In genomic region chr11:122172352-122173073, GRCh38 we compare ENCODE assay signal across 25 cellular contexts. TPM values are rescaled to one million over a fixed set of nuclear protein-coding genes. Genes with fewer than 3 reads are reported as not detected.
DNase-seq lines count a peak whose midpoint lies in the region; ATAC-seq, FAIRE-seq and TF ChIP-seq lines count a peak whose summit lies in the region.
"Had no signal": no experiment of that assay in that cellular context is flagged by ENCODE, and none has a peak within 500 bp of the region (broad histone marks: within the 10 kb centered on the region; RNA-seq: fewer than 3 reads in every experiment).

No MANE protein-coding gene starts in this region.

- WGBS in thyroid gland, 2 donors = 43 to 52% methylated on average over 3 of the region's 3 CpGs

- intact Hi-C loops in ascending aorta (cut with DNase I) (no loop called here), thyroid gland (cut with DNase I) (no loop called here)

- H3K9ac ChIP-seq in keratinocyte (ENCODE audit: control insufficient read depth, extremely low read depth, insufficient read depth, low read length) = no peak overlapping the region

- H3K36me3 ChIP-seq in ascending aorta (no peaks in the 10 kb centered on the region), keratinocyte (ENCODE audit: control insufficient read depth in 2 of 2, extremely low read depth in 1 of 2, insufficient read depth in 2 of 2, low read length in 2 of 2) (peaks cover 0 to 18% of the 10 kb centered on the region in 2 experiments), thyroid gland (no peaks in the 10 kb centered on the region)
- H3K36me3 ChIP-seq: colonic mucosa, suprapubic skin had no signal

- H3K9me3 ChIP-seq in ascending aorta = no peaks in the 10 kb centered on the region
- H3K9me3 ChIP-seq in keratinocyte (ENCODE audit: control insufficient read depth, low read depth, low read length) = no peaks in the 10 kb centered on the region
- no peaks in the 10 kb centered on the region for H3K9me3 ChIP-seq in thyroid gland
- H3K9me3 ChIP-seq: body of pancreas, colonic mucosa, suprapubic skin had no signal

- H4K20me1 ChIP-seq in keratinocyte (ENCODE audit: control insufficient read depth, extremely low read depth, insufficient read depth, low read length) = no peaks in the 10 kb centered on the region

- H3K4me2 ChIP-seq in keratinocyte (ENCODE audit: control insufficient read depth, extremely low read depth, insufficient read depth, low read depth, low read length) = no peak overlapping the region

- ATAC-seq in HG03439 (IDR thresholded peaks at IDR 0.05; ENCODE audit: unreplicated experiment) = no peak
- ATAC-seq: body of pancreas; CD8-positive, alpha-beta T cell; sciatic nerve had no signal

- H3K27ac ChIP-seq in ascending aorta (peak overlapping the region; percentile 67 to 72), keratinocyte (ENCODE audit: control insufficient read depth, insufficient read depth, low read length) (no peak overlapping the region), thyroid gland (peak overlapping the region; percentile 76 to 84 (median 83))
- H3K27ac ChIP-seq: body of pancreas, colonic mucosa, SK-N-MC, suprapubic skin had no signal

- H3K79me2 ChIP-seq in keratinocyte (ENCODE audit: control insufficient read depth, insufficient read depth, low read length) = peaks cover 76% of the 10 kb centered on the region

- H3K9me1 ChIP-seq in keratinocyte (ENCODE audit: control insufficient read depth, extremely low read depth, insufficient read depth, low read length) = no peaks in the 10 kb centered on the region

- H3K4me1 ChIP-seq in ascending aorta (peaks cover 0 to 34% of the 10 kb centered on the region in 2 donors), keratinocyte (ENCODE audit: control insufficient read depth, extremely low read depth, insufficient read depth, low read length) (peaks cover 66% of the 10 kb centered on the region), thyroid gland (peaks cover 35 to 37% of the 10 kb centered on the region in 2 donors)
- H3K4me1 ChIP-seq: body of pancreas, colonic mucosa, suprapubic skin had no signal

- H3K4me3 ChIP-seq in ascending aorta (no peak overlapping the region), keratinocyte (ENCODE audit: control insufficient read depth in 2 of 3, extremely low read depth in 1 of 3, insufficient read depth in 2 of 3, low read depth in 1 of 3, low read length in 3 of 3) (no peak overlapping the region), thyroid gland (replicated peaks in 1 of 3) (no peak overlapping the region)
- H3K4me3 ChIP-seq: body of pancreas, colonic mucosa, SK-N-MC, suprapubic skin had no signal

- H3K27me3 ChIP-seq in ascending aorta = no peaks in the 10 kb centered on the region
- no peaks in the 10 kb centered on the region for H3K27me3 ChIP-seq in keratinocyte (ENCODE audit: control insufficient read depth, extremely low read depth, insufficient read depth, low read length)
- no peaks in the 10 kb centered on the region for H3K27me3 ChIP-seq in thyroid gland
- H3K27me3 ChIP-seq: body of pancreas, colonic mucosa, suprapubic skin had no signal

- DNase-seq in HT1080 (ENCODE audit: low read depth) (peak; percentile 31), ascending aorta (ENCODE audit: low spot score in 2 of 2) (no peak), keratinocyte (ENCODE audit: low read depth, low spot score) (no peak), thyroid gland (peak in 1 of 2 donors; percentile 19), NOMO-1 (lab: John Stamatoyannopoulos, UW; ENCODE audit: unreplicated experiment in 2 of 2) (no peak), A172 (ENCODE audit: low spot score) (no peak), EL (no peak)
- DNase-seq: activated CD4-positive, alpha-beta T cell treated with anti-CD3 and anti-CD28 coated beads, Interleukin-2, amount 10 ng/mL, durations not matched to agents 24 days and 14 days; AML-193; body of pancreas; CD8-positive, alpha-beta T cell; colonic mucosa; endodermal cell; HCEC 1CT; Karpas-422; NCI-H1105 had no signal

- H2AFZ ChIP-seq in keratinocyte (ENCODE audit: control insufficient read depth, low read length) = no peak overlapping the region

- dilution Hi-C loops in keratinocyte (cut with MboI; ENCODE audit: extremely low pct_ligation_motif_present, low sequenced_read_pairs) = no loop called here

- TF ChIP-seq CTCF in ascending aorta (IDR thresholded peaks at IDR 0.05) (no peak), keratinocyte (optimal IDR thresholded peaks at IDR 0.05 in 1 of 3, IDR thresholded peaks at IDR 0.05 in 1 of 3, conservative IDR thresholded peaks at IDR 0.05 in 1 of 3; ENCODE audit: extremely low read depth in 1 of 3, insufficient read depth in 2 of 3, low read length in 3 of 3) (no peak), thyroid gland (IDR thresholded peaks at IDR 0.05) (no peak)

- peak; percentile 13 for FAIRE-seq in keratinocyte (lab: Jason Lieb, UNC)
- FAIRE-seq: RCC 7860 had no signal

- no peak for TF ChIP-seq POLR2A in thyroid gland (IDR thresholded peaks at IDR 0.05)

RNA-seq across cellular contexts. Expression of gene BLID, which starts 56.5 kb away (rescaled TPM):
- total RNA-seq in HT1080 (2014; rRNA removed; shearing (Covaris generic)) = 3.1 and 6.0 TPM in 2 replicates
- polyA plus RNA-seq in HT1080 (2015; cell fraction: cytosol; rRNA removed) = 1.3 and 1.7 TPM in 2 replicates
- 2.7 and 3.3 TPM in 2 replicates for polyA plus RNA-seq in HT1080 (2015; cell fraction: nucleus; rRNA removed)
- total RNA-seq in ascending aorta (not detected), thyroid gland (10 to 100 TPM in 1 of 4 donors, 1 to 10 TPM in 3; 4.8 to 11.5 (median 7.4) TPM)
- 0.18 TPM in 1 of 3 replicates, not detected in the others for polyA plus RNA-seq in keratinocyte
- not detected for polyA plus RNA-seq in keratinocyte (2011; ENCODE audit: low read depth)
- polyA plus RNA-seq in keratinocyte (2011; cell fraction: cytosol; rRNA removed) = not detected in 2 replicates
- 0.49 and 0.75 TPM in 2 replicates for polyA plus RNA-seq in keratinocyte (2011; cell fraction: nucleus; rRNA removed)
- polyA plus RNA-seq in keratinocyte (2012; ENCODE audit: low replicate concordance) = not detected in 2 replicates
- 2.0 to 11.3 TPM in 2 of 3 replicates, not detected in the other for polyA minus RNA-seq in keratinocyte
- polyA minus RNA-seq in keratinocyte (2011; cell fraction: cytosol; rRNA and poly(A)+ RNA removed) = not detected
- polyA minus RNA-seq in keratinocyte (2011; cell fraction: nucleus; rRNA and poly(A)+ RNA removed) = 5.9 and 9.7 TPM in 2 replicates
- total RNA-seq in A172 (2014; rRNA removed; shearing (Covaris generic)) = 1.1 and 1.5 TPM in 2 replicates
- total RNA-seq: activated CD4-positive, alpha-beta T cell treated with anti-CD3 and anti-CD28 coated beads, Interleukin-2, amount 10 ng/mL, durations not matched to agents 24 days and 14 days; activated T-helper 1 cell treated with anti-CD3 and anti-CD28 coated beads, Interleukin-12 subunit alpha, Interleukin-12 subunit beta, Interleukin-2, Interleukin-4 antibody, amounts not matched to agents 30 ng/mL and 10 ng/mL and 1 ng/mL, durations not matched to agents 14 hours and 24 hours and 36 hours; body of pancreas; CD8-positive, alpha-beta T cell; colonic mucosa; endodermal cell; NCI-H460; suprapubic skin; T-helper 2 cell treated with Interferon-gamma antibody and Interleukin-4, amounts not matched to agents 100 ng/mL and 5 ng/mL, for 36 hours had no signal
- polyA plus RNA-seq: neural cell had no signal
